8 cellular contexts compared by ENCODE assay signal in the genomic region with DNA sequence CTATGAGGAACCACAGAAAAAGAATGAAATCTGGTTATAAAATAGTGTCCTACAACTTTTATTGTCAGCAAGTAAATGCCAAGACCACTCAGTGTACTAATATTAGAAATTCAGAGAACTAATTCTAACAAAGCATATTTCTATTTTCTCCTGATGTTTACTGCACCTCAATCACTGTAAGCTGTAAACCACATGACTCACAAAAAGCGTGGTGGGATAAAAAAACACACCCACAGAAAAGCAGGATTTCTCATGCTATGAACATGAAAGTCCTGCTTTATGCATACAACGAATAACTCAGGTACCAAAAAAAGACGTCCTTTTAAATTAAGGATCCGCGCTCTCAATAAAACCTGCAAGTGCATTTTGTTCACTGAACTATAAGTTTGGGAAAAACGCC. TPM values are rescaled to one million over a fixed set of nuclear protein-coding genes. Genes with fewer than 3 reads are reported as not detected.
A peak's percentile ranks its signal among the peaks of the same experiment; 100 is the strongest.
DNase-seq lines count a peak whose midpoint lies in the region; ATAC-seq lines count a peak whose summit lies in the region.

No MANE protein-coding gene starts in this region.

- peaks cover 12% of the 10 kb centered on the region for H3K4me1 ChIP-seq in thymus (ENCODE audit: control insufficient read depth, insufficient read depth, low read length)

- H3K9me3 Mint-ChIP-seq in activated T-cell treated with anti-CD3 and anti-CD28 coated beads, Interleukin-2, amount 50 U/mL, for 24 hours = no peaks in the 10 kb centered on the region
- no peaks in the 10 kb centered on the region for H3K9me3 Mint-ChIP-seq in activated naive CD8-positive, alpha-beta T cell treated with anti-CD3 and anti-CD28 coated beads, Interleukin-2, amount 10 ng/mL, durations not matched to agents 7 days and 5 days

- peak overlapping the region; percentile 95 for H3K27ac Mint-ChIP-seq in activated T-cell treated with anti-CD3 and anti-CD28 coated beads, Interleukin-2, amount 50 U/mL, for 24 hours
- H3K27ac Mint-ChIP-seq in activated naive CD8-positive, alpha-beta T cell treated with anti-CD3 and anti-CD28 coated beads, Interleukin-2, amount 10 ng/mL, durations not matched to agents 7 days and 5 days = peak overlapping the region; percentile 77

- POLR2A ChIA-PET in activated naive CD8-positive, alpha-beta T cell treated with anti-CD3 and anti-CD28 coated beads, Interleukin-2, amount 10 ng/mL, durations not matched to agents 7 days and 5 days (lab: Charles Lee) = interaction anchor here (0.8 to 3.1 kb wide), 5 partner anchors 15 to 75 kb away, joined by 4 to 15 read pairs (median 4); partner anchors contain the start of genes RBFA and SLC66A2

- H3K36me3 ChIP-seq in thymus (ENCODE audit: control insufficient read depth, insufficient read depth) = peaks cover 16% of the 10 kb centered on the region

- H3K27ac ChIP-seq in layer of hippocampus (ENCODE audit: low read depth, low read length) (peak overlapping the region; percentile 94), thymus (ENCODE audit: low read depth) (no peak overlapping the region)

- H3K9me3 ChIP-seq in thymus (ENCODE audit: control insufficient read depth) = no peaks in the 10 kb centered on the region

- peaks cover 55% of the 10 kb centered on the region for H3K36me3 Mint-ChIP-seq in activated T-cell treated with anti-CD3 and anti-CD28 coated beads, Interleukin-2, amount 50 U/mL, for 24 hours (ENCODE audit: low read depth)
- H3K36me3 Mint-ChIP-seq in activated naive CD8-positive, alpha-beta T cell treated with anti-CD3 and anti-CD28 coated beads, Interleukin-2, amount 10 ng/mL, durations not matched to agents 7 days and 5 days = peaks cover 15% of the 10 kb centered on the region

- DNase-seq in activated T-cell treated with anti-CD3 and anti-CD28 coated beads, Interleukin-2, amount 50 U/mL, for 24 hours = no peak
- DNase-seq in activated T-cell treated with anti-CD3 and anti-CD28 coated beads for 4 hours (no peak), NCI-H1436 treated with DMSO at 0.1 percent for 48 hours (lab: John Stamatoyannopoulos, UW) (no peak)
- DNase-seq in activated naive CD8-positive, alpha-beta T cell treated with anti-CD3 and anti-CD28 coated beads, Interleukin-2, amount 10 ng/mL, durations not matched to agents 7 days and 5 days = no peak

- H3K27me3 ChIP-seq in layer of hippocampus (ENCODE audit: control insufficient read depth, insufficient read depth, low read length) (no peaks in the 10 kb centered on the region), thymus (ENCODE audit: control insufficient read depth, insufficient read depth) (no peaks in the 10 kb centered on the region)

- peaks cover 50% of the 10 kb centered on the region for H3K4me1 Mint-ChIP-seq in activated T-cell treated with anti-CD3 and anti-CD28 coated beads, Interleukin-2, amount 50 U/mL, for 24 hours (ENCODE audit: low read depth)
- peaks cover 44% of the 10 kb centered on the region for H3K4me1 Mint-ChIP-seq in activated naive CD8-positive, alpha-beta T cell treated with anti-CD3 and anti-CD28 coated beads, Interleukin-2, amount 10 ng/mL, durations not matched to agents 7 days and 5 days

- H3K4me3 Mint-ChIP-seq in activated T-cell treated with anti-CD3 and anti-CD28 coated beads, Interleukin-2, amount 50 U/mL, for 24 hours = peak overlapping the region; percentile 94
- peak overlapping the region; percentile 88 for H3K4me3 Mint-ChIP-seq in activated naive CD8-positive, alpha-beta T cell treated with anti-CD3 and anti-CD28 coated beads, Interleukin-2, amount 10 ng/mL, durations not matched to agents 7 days and 5 days

- H3K27me3 Mint-ChIP-seq in activated T-cell treated with anti-CD3 and anti-CD28 coated beads, Interleukin-2, amount 50 U/mL, for 24 hours = no peaks in the 10 kb centered on the region
- H3K27me3 Mint-ChIP-seq in activated naive CD8-positive, alpha-beta T cell treated with anti-CD3 and anti-CD28 coated beads, Interleukin-2, amount 10 ng/mL, durations not matched to agents 7 days and 5 days = peaks cover 3% of the 10 kb centered on the region

- peak overlapping the region; percentile 74 for H3K4me3 ChIP-seq in thymus (ENCODE audit: low read length)

- WGBS in thymus = under 1% methylated on average over 6 of the region's 6 CpGs

- ATAC-seq in activated naive CD8-positive, alpha-beta T cell treated with anti-CD3 and anti-CD28 coated beads, Interleukin-2, amount 10 ng/mL, durations not matched to agents 7 days and 5 days (ENCODE audit: low read depth) = no peak
- ATAC-seq in HG03045 (IDR thresholded peaks at IDR 0.05; ENCODE audit: unreplicated experiment) = no peak
- no peak for ATAC-seq in HG03442 (IDR thresholded peaks at IDR 0.05; ENCODE audit: unreplicated experiment)

RNA-seq across cellular contexts. Expression of gene TXNL4A, which starts 0.8 kb away (rescaled TPM):
- total RNA-seq in activated naive CD8-positive, alpha-beta T cell treated with anti-CD3 and anti-CD28 coated beads, Interleukin-2, amount 10 ng/mL, durations not matched to agents 7 days and 5 days = 100 to 1,000 TPM; 106 to 107 TPM
- polyA plus RNA-seq in thymus = 99.0 TPM

RNA-seq across cellular contexts. Expression of gene HSBP1L1, which starts 23.1 kb away (rescaled TPM):
- total RNA-seq in activated naive CD8-positive, alpha-beta T cell treated with anti-CD3 and anti-CD28 coated beads, Interleukin-2, amount 10 ng/mL, durations not matched to agents 7 days and 5 days = 10 to 100 TPM; 14.0 to 18.0 TPM
- polyA plus RNA-seq in thymus = 25.8 TPM

RNA-seq across cellular contexts. Expression of gene SLC66A2, which starts 36.1 kb away (rescaled TPM):
- 10 to 100 TPM; 29.0 to 29.2 TPM for total RNA-seq in activated naive CD8-positive, alpha-beta T cell treated with anti-CD3 and anti-CD28 coated beads, Interleukin-2, amount 10 ng/mL, durations not matched to agents 7 days and 5 days
- 91.3 TPM for polyA plus RNA-seq in thymus

RNA-seq across cellular contexts. Expression of gene RBFA, which starts 46.7 kb away (rescaled TPM):
- total RNA-seq in activated naive CD8-positive, alpha-beta T cell treated with anti-CD3 and anti-CD28 coated beads, Interleukin-2, amount 10 ng/mL, durations not matched to agents 7 days and 5 days = 10 to 100 TPM; 21.2 to 22.1 TPM
- 16.6 TPM for polyA plus RNA-seq in thymus
